In the genomic region with DNA sequence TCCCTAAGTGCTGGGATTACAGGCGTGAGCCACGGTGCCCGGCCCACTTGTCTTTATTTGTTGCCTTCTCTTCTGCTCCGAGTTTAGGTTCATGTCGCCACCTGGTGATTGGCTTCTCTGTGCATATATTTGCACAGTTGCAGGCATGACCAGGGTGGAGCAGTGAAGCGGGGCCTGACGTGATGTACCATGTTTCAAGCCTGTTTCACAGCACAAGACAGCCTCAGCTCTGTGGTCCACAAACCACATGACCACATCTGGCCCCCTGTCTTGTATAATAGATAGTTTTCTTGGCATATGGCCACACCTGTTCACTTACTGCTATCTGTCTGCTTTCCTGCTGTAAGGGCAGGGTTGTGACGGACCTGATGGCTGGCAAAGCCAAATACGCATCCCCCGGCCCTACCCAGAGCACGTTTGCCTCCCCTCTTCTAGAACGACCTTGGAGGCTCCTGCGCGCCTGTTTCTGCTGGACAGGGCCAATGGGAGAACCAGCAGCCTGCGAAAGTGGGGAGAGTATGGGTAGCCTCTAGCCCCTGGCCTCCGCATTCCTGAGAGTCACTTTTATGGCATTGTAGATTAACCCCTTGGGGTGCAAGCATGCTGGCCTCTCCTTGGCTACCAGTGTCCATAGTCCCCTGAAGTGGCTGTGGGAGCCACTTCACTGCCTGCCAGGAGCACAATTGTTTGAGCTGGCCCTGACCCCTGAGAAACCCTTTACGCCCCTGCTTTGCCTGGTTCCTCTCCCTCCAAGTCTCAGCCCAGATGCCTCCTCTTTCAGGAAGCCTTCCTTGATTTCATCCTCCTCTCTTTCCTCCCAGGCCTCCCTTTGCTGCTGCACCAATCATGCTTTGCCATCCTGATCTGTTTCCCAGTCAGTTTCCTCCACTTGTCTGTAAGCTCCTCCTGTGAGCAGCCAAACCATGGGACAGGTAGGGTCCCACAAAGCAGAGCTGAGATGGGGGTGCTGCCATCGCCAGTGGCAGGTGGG, we compare ENCODE assay signal across 9 cellular contexts. TPM values are rescaled to one million over a fixed set of nuclear protein-coding genes. Genes with fewer than 3 reads are reported as not detected.
DNase-seq lines count a peak whose midpoint lies in the region; TF ChIP-seq lines count a peak whose summit lies in the region.
"Had no signal": no experiment of that assay in that cellular context is flagged by ENCODE, and none has a peak within 500 bp of the region (broad histone marks: within the 10 kb centered on the region; RNA-seq: fewer than 3 reads in every experiment).

No MANE protein-coding gene starts in this region.

- peaks cover 46 to 100% (median 72%) of the 10 kb centered on the region in 3 donors for H3K4me1 ChIP-seq in esophagus squamous epithelium

- H3K27me3 ChIP-seq in esophagus squamous epithelium, result no peaks in the 10 kb centered on the region
- H3K27me3 ChIP-seq: thyroid gland had no signal

- peak; percentile 27 for TF ChIP-seq CTCF in GM12865 (IDR thresholded peaks at IDR 0.05; ENCODE audit: insufficient read depth, low read depth, low read length, missing control alignments)
- TF ChIP-seq CTCF in esophagus squamous epithelium (IDR thresholded peaks at IDR 0.05), result peak; percentile 27 to 69 (median 46)
- TF ChIP-seq CTCF in retinal pigment epithelial cell (conservative IDR thresholded peaks at IDR 0.05; ENCODE audit: low read depth, low read length), result peak; percentile 37

- WGBS in esophagus squamous epithelium, 2 donors, result 29 to 44% methylated on average over 3 to 10 of the region's 18 CpGs

- intact Hi-C loops in esophagus squamous epithelium (cut with DNase I), result no loop called here

- H3K9me3 ChIP-seq in esophagus squamous epithelium, result no peaks in the 10 kb centered on the region
- H3K9me3 ChIP-seq: thyroid gland had no signal

- peak overlapping the region; percentile 58 to 89 (median 86) for H3K27ac ChIP-seq in esophagus squamous epithelium

- no peak for TF ChIP-seq POLR2A in esophagus squamous epithelium (IDR thresholded peaks at IDR 0.05)

- no peaks in the 10 kb centered on the region for H3K36me3 ChIP-seq in esophagus squamous epithelium
- H3K36me3 ChIP-seq: thyroid gland had no signal

- DNase-seq in AG08396 (ENCODE audit: low spot score), result peak; percentile 25
- DNase-seq in GM12865 (ENCODE audit: low read depth), result peak; percentile 93
- DNase-seq in HCEC 1CT, result peak; percentile 22
- peak; percentile 17 to 47 for DNase-seq in Kasumi-1 (lab: John Stamatoyannopoulos, UW)
- DNase-seq in SHP77 treated with DMSO at 0.1 percent for 48 hours (lab: John Stamatoyannopoulos, UW), result peak; percentile 49
- no peak for DNase-seq in esophagus squamous epithelium (lab: John Stamatoyannopoulos, UW)
- no peak for DNase-seq in retinal pigment epithelial cell (ENCODE audit: low read depth)
- DNase-seq in retina, result no peak

- H3K4me3 ChIP-seq in GM12865 (ENCODE audit: low read depth, low read length), result no peak overlapping the region
- H3K4me3 ChIP-seq in esophagus squamous epithelium, result no peak overlapping the region
- H3K4me3 ChIP-seq in retinal pigment epithelial cell (ENCODE audit: low read length), result no peak overlapping the region
- H3K4me3 ChIP-seq: thyroid gland had no signal

RNA-seq across cellular contexts. Expression of gene SH3TC1, which starts 6.0 kb away (rescaled TPM):
- 10 to 100 TPM; 24.6 to 31.2 (median 27.1) TPM for total RNA-seq in esophagus squamous epithelium

RNA-seq across cellular contexts. Expression of gene ABLIM2, which starts 34.4 kb away (rescaled TPM):
- 10 to 100 TPM; 13.5 to 26.7 (median 15.7) TPM for total RNA-seq in esophagus squamous epithelium

Comparison
In these comparisons a context has a peak if more than half of its experiments do, and no peak if none do; other contexts are left out.
1. DNase-seq: peak in AG08396 (single experiment), GM12865 (single experiment), HCEC 1CT (single experiment), Kasumi-1 (2 of 2) and SHP77 treated with DMSO at 0.1 percent for 48 hours (single experiment); none in esophagus squamous epithelium (single experiment), retinal pigment epithelial cell (single experiment) and retina (single experiment).
2. Peak in every context shown above with its lines, with median percentiles within 50 percentile points of each other: CTCF ChIP-seq.